25 cellular contexts compared by ENCODE assay signal in genomic region chr14:23661542-23661941, GRCh38. TPM values are rescaled to one million over a fixed set of nuclear protein-coding genes. Genes with fewer than 3 reads are reported as not detected.
"Had no signal": no experiment of that assay in that cellular context is flagged by ENCODE, and none has a peak within 500 bp of the region (broad histone marks: within the 10 kb centered on the region; RNA-seq: fewer than 3 reads in every experiment).

No MANE protein-coding gene starts in this region.

- H3K4me3 ChIP-seq: sigmoid colon, testis, vagina had no signal

- H3K36me3 Mint-ChIP-seq: activated CD8-positive, alpha-beta memory T cell treated with anti-CD3 and anti-CD28 coated beads, Interleukin-2, amount 10 ng/mL, durations not matched to agents 7 days and 5 days; activated naive CD4-positive, alpha-beta T cell treated with anti-CD3 and anti-CD28 coated beads, Interleukin-2, amount 50 U/mL, for 72 hours; brain had no signal

- H3K9me3 Mint-ChIP-seq: activated CD4-positive, alpha-beta memory T cell treated with anti-CD3 and anti-CD28 coated beads, Interleukin-2, amount 10 ng/mL, durations not matched to agents 7 days and 5 days; activated CD4-positive, alpha-beta T cell treated with anti-CD3 and anti-CD28 coated beads, Interleukin-2, amount 10 ng/mL, durations not matched to agents 24 days and 14 days; activated naive CD4-positive, alpha-beta T cell treated with anti-CD3 and anti-CD28 coated beads, Interleukin-2, amount 50 U/mL, for 72 hours; activated T-helper 1 cell treated with anti-CD3 and anti-CD28 coated beads, Interleukin-12 subunit alpha, Interleukin-12 subunit beta, Interleukin-2, Interleukin-4 antibody, amounts not matched to agents 30 ng/mL and 10 ng/mL and 1 ng/mL, durations not matched to agents 14 hours and 24 hours and 36 hours; dendritic cell treated with granulocyte-macrophage colony-stimulating factor and Interleukin-4, amounts not matched to agents 40 ng/mL and 50 ng/mL, for 4 days; nephron had no signal

- DNase-seq: activated CD4-positive, alpha-beta memory T cell treated with anti-CD3 and anti-CD28 coated beads, Interleukin-2, amount 10 ng/mL, durations not matched to agents 7 days and 5 days; activated CD4-positive, alpha-beta T cell treated with anti-CD3 and anti-CD28 coated beads, Interleukin-2, amount 10 ng/mL, durations not matched to agents 24 days and 14 days; activated CD8-positive, alpha-beta memory T cell treated with anti-CD3 and anti-CD28 coated beads, Interleukin-2, amount 10 ng/mL, durations not matched to agents 7 days and 5 days; activated gamma-delta T cell; aorta; effector CD4-positive, alpha-beta T cell; foreskin keratinocyte; left ventricle myocardium superior; mammary epithelial cell; midbrain; posterior cingulate gyrus; sigmoid colon; stimulated activated CD4-positive, alpha-beta T cell treated with anti-CD3 and anti-CD28 coated beads, Interleukin-4, amount 100 ng/mL, for 1 hour; stimulated activated naive CD4-positive, alpha-beta T cell; testis; trophoblast cell had no signal

- H3K36me3 ChIP-seq: sigmoid colon, vagina had no signal

- H3K27me3 Mint-ChIP-seq: activated CD4-positive, alpha-beta T cell treated with anti-CD3 and anti-CD28 coated beads, Interleukin-2, amount 10 ng/mL, durations not matched to agents 24 days and 14 days had no signal

- H3K4me3 Mint-ChIP-seq: activated CD4-positive, alpha-beta memory T cell treated with anti-CD3 and anti-CD28 coated beads, Interleukin-2, amount 10 ng/mL, durations not matched to agents 7 days and 5 days; activated CD4-positive, alpha-beta T cell treated with anti-CD3 and anti-CD28 coated beads, Interleukin-2, amount 10 ng/mL, durations not matched to agents 24 days and 14 days; activated CD8-positive, alpha-beta memory T cell treated with anti-CD3 and anti-CD28 coated beads, Interleukin-2, amount 10 ng/mL, durations not matched to agents 7 days and 5 days; activated T-helper 1 cell treated with anti-CD3 and anti-CD28 coated beads, Interleukin-12 subunit alpha, Interleukin-12 subunit beta, Interleukin-2, Interleukin-4 antibody, amounts not matched to agents 30 ng/mL and 10 ng/mL and 1 ng/mL, durations not matched to agents 14 hours and 24 hours and 36 hours; brain; dendritic cell treated with granulocyte-macrophage colony-stimulating factor and Interleukin-4, amounts not matched to agents 40 ng/mL and 50 ng/mL, for 4 days; nephron had no signal

- H3K4me1 ChIP-seq: foreskin keratinocyte, testis, vagina had no signal

- ATAC-seq: activated CD4-positive, CD25-positive, alpha-beta regulatory T cell treated with anti-CD3 and anti-CD28 coated beads, Interleukin-2, amount 50 U/mL, for 24 hours; activated naive CD4-positive, alpha-beta T cell treated with anti-CD3 and anti-CD28 coated beads, Interleukin-2, amount 50 U/mL, for 72 hours; foreskin keratinocyte; left ventricle myocardium superior had no signal

- H3K27ac ChIP-seq: foreskin keratinocyte, sigmoid colon, testis, vagina, VCaP had no signal

- H3K27me3 ChIP-seq: sigmoid colon, testis, vagina had no signal

- H3K27ac Mint-ChIP-seq: activated CD4-positive, alpha-beta memory T cell treated with anti-CD3 and anti-CD28 coated beads, Interleukin-2, amount 10 ng/mL, durations not matched to agents 7 days and 5 days; activated CD4-positive, alpha-beta T cell treated with anti-CD3 and anti-CD28 coated beads, Interleukin-2, amount 10 ng/mL, durations not matched to agents 24 days and 14 days; activated CD8-positive, alpha-beta memory T cell treated with anti-CD3 and anti-CD28 coated beads, Interleukin-2, amount 10 ng/mL, durations not matched to agents 7 days and 5 days; activated naive CD4-positive, alpha-beta T cell treated with anti-CD3 and anti-CD28 coated beads, Interleukin-2, amount 50 U/mL, for 72 hours; activated T-helper 1 cell treated with anti-CD3 and anti-CD28 coated beads, Interleukin-12 subunit alpha, Interleukin-12 subunit beta, Interleukin-2, Interleukin-4 antibody, amounts not matched to agents 30 ng/mL and 10 ng/mL and 1 ng/mL, durations not matched to agents 14 hours and 24 hours and 36 hours; brain; dendritic cell treated with granulocyte-macrophage colony-stimulating factor and Interleukin-4, amounts not matched to agents 40 ng/mL and 50 ng/mL, for 4 days; nephron had no signal

- H3K9me3 ChIP-seq: sigmoid colon, testis, vagina had no signal

- H3K4me1 Mint-ChIP-seq: activated CD4-positive, alpha-beta memory T cell treated with anti-CD3 and anti-CD28 coated beads, Interleukin-2, amount 10 ng/mL, durations not matched to agents 7 days and 5 days; activated CD4-positive, alpha-beta T cell treated with anti-CD3 and anti-CD28 coated beads, Interleukin-2, amount 10 ng/mL, durations not matched to agents 24 days and 14 days; nephron had no signal

RNA-seq across cellular contexts. Expression of gene DHRS2, which starts 25.4 kb away (rescaled TPM):
- total RNA-seq: aorta, glomerular endothelial cell, left ventricle myocardium superior, sigmoid colon had no signal
